In genomic region chr3:190345027-190345821, GRCh38 we compare ENCODE assay signal across 10 cellular contexts. TPM values are rescaled to one million over a fixed set of nuclear protein-coding genes. Genes with fewer than 3 reads are reported as not detected.
DNase-seq lines count a peak whose midpoint lies in the region; ATAC-seq, FAIRE-seq and TF ChIP-seq lines count a peak whose summit lies in the region.
"Had no signal": no experiment of that assay in that cellular context is flagged by ENCODE, and none has a peak within 500 bp of the region (broad histone marks: within the 10 kb centered on the region; RNA-seq: fewer than 3 reads in every experiment).

No MANE protein-coding gene starts in this region.

- H3K14ac ChIP-seq in mesenchymal stem cell (ENCODE audit: low read length in 2 of 2): no peak overlapping the region

- H2BK15ac ChIP-seq in mesenchymal stem cell (ENCODE audit: low read depth, poor library complexity, severe bottlenecking): no peak overlapping the region

- CTCF ChIA-PET in AG04450 (lab: Charles Lee): interaction anchor here (0.9 to 3.4 kb wide), 5 partner anchors 10 to 383 kb away, joined by 3 to 38 read pairs (median 10); partner anchors contain the start of gene CLDN1

- no peak overlapping the region for H4K8ac ChIP-seq in mesenchymal stem cell (ENCODE audit: low read length)

- H2BK5ac ChIP-seq in mesenchymal stem cell (ENCODE audit: low read depth, low read length, poor library complexity, severe bottlenecking): peak overlapping the region; percentile 80

- WGBS in mesenchymal stem cell: 0% methylated on average over 3 of the region's 4 CpGs

- FAIRE-seq in D721Med (lab: Jason Lieb, UNC): no peak

- H3K9me3 ChIP-seq in AG04450 (ENCODE audit: control insufficient read depth, insufficient read depth, low read length): peaks cover 5% of the 10 kb centered on the region; the same call in 1 of the 2 replicates
- H3K9me3 ChIP-seq in mesenchymal stem cell (ENCODE audit: control insufficient read depth, low read length): no peaks in the 10 kb centered on the region

- H3K27ac Mint-ChIP-seq in glutamatergic neuron (ENCODE audit: unreplicated experiment): no peak overlapping the region

- no peak overlapping the region for H3K4me3 Mint-ChIP-seq in glutamatergic neuron (ENCODE audit: unreplicated experiment)

- POLR2A ChIA-PET in AG04450 (lab: Yijun Ruan, JAX): interaction anchor here (1.1 kb wide), 1 partner anchor 168 kb away, joined by 3 read pairs; the partner anchor contains the start of gene IL1RAP

- ATAC-seq in GM18867 (IDR thresholded peaks at IDR 0.05; ENCODE audit: unreplicated experiment): no peak

- H2AK5ac ChIP-seq in mesenchymal stem cell (ENCODE audit: low read length, severe bottlenecking): no peak overlapping the region

- peak overlapping the region; percentile 26 for H3K4me2 ChIP-seq in mesenchymal stem cell (ENCODE audit: low read length, poor library complexity, severe bottlenecking)

- H3K79me1 ChIP-seq in mesenchymal stem cell (replicated peaks; ENCODE audit: low read length, poor library complexity, severe bottlenecking): peaks cover 3% of the 10 kb centered on the region

- peaks cover 2% of the 10 kb centered on the region for H3K4me1 ChIP-seq in mesenchymal stem cell (ENCODE audit: control insufficient read depth, insufficient read depth, low read depth, low read length)

- H3K36me3 ChIP-seq in mesenchymal stem cell (ENCODE audit: control insufficient read depth in 1 of 2, insufficient read depth in 2 of 2, low read depth in 1 of 2, low read length in 2 of 2): no peaks in the 10 kb centered on the region

- H2AFZ ChIP-seq in mesenchymal stem cell (ENCODE audit: low read depth, low read length): no peak overlapping the region

- TF ChIP-seq CTCF in AG04450 (IDR thresholded peaks at IDR 0.05; ENCODE audit: low read depth, low read length) (no peak), glutamatergic neuron (IDR thresholded peaks at IDR 0.05; ENCODE audit: partially characterized antibody, unreplicated experiment) (no peak), D721Med (IDR thresholded peaks at IDR 0.05; ENCODE audit: insufficient read depth, missing control alignments) (no peak)

- no peaks in the 10 kb centered on the region for H3K27me3 Mint-ChIP-seq in glutamatergic neuron (ENCODE audit: unreplicated experiment)

- H3K27me3 ChIP-seq in AG04450 (ENCODE audit: control insufficient read depth, insufficient read depth, low read length) (no peaks in the 10 kb centered on the region), mesenchymal stem cell (ENCODE audit: control insufficient read depth in 1 of 2, insufficient read depth in 1 of 2, low read length in 2 of 2) (no peaks in the 10 kb centered on the region)
- H3K27me3 ChIP-seq: dorsolateral prefrontal cortex had no signal

- H3K4me3 ChIP-seq in AG04450 (ENCODE audit: low read depth, low read length) (peak overlapping the region; percentile 38), mesenchymal stem cell (ENCODE audit: insufficient read depth in 1 of 2, low read depth in 1 of 2, low read length in 2 of 2) (no peak overlapping the region)
- H3K4me3 ChIP-seq: dorsolateral prefrontal cortex had no signal

- H2BK12ac ChIP-seq in mesenchymal stem cell (ENCODE audit: low read length in 2 of 2): peak overlapping the region in 1 of 2 experiments; percentile 80

- H3K27ac ChIP-seq in AG04450 (ENCODE audit: low read depth, low read length): peak overlapping the region; percentile 94
- H3K27ac ChIP-seq in mesenchymal stem cell (ENCODE audit: low read length, poor library complexity, severe bottlenecking): peak overlapping the region; percentile 95
- H3K27ac ChIP-seq: dorsolateral prefrontal cortex had no signal

- H3K36me3 Mint-ChIP-seq in glutamatergic neuron (ENCODE audit: unreplicated experiment): no peaks in the 10 kb centered on the region

- peak overlapping the region; percentile 54 for H2BK120ac ChIP-seq in mesenchymal stem cell (ENCODE audit: low read depth, low read length)

- peak; percentile 85 for DNase-seq in AG04450 (ENCODE audit: low read depth, low spot score)
- DNase-seq in NCI-H1048 (lab: John Stamatoyannopoulos, UW): peak; percentile 44
- DNase-seq in dermis blood vessel endothelial cell: peak; percentile 66
- DNase-seq in mesenchymal stem cell: peak; percentile 96
- no peak for DNase-seq in glutamatergic neuron
- no peak for DNase-seq in SKM-1 (lab: John Stamatoyannopoulos, UW; ENCODE audit: unreplicated experiment)
- DNase-seq in D721Med (ENCODE audit: insufficient read length, low spot score): no peak
- DNase-seq: dorsolateral prefrontal cortex, SHP77 had no signal

- H4K91ac ChIP-seq in mesenchymal stem cell (ENCODE audit: low read length): no peak overlapping the region

- H3K18ac ChIP-seq in mesenchymal stem cell (ENCODE audit: low read depth in 1 of 2, low read length in 2 of 2): no peak overlapping the region

- H3K4ac ChIP-seq in mesenchymal stem cell (ENCODE audit: low read depth in 1 of 2, low read length in 2 of 2): no peak overlapping the region

- H3K23ac ChIP-seq in mesenchymal stem cell (ENCODE audit: low read length in 2 of 2): no peak overlapping the region

- H3K4me1 Mint-ChIP-seq in glutamatergic neuron (ENCODE audit: low read depth, unreplicated experiment): no peaks in the 10 kb centered on the region

- no peaks in the 10 kb centered on the region for H3K9me3 Mint-ChIP-seq in glutamatergic neuron (ENCODE audit: unreplicated experiment)

- H3K9ac ChIP-seq in mesenchymal stem cell (ENCODE audit: low read length): peak overlapping the region; percentile 87

RNA-seq across cellular contexts. Expression of gene CLDN1, which starts 23.0 kb away (rescaled TPM):
- 9.6 and 9.8 TPM in 2 replicates for polyA plus RNA-seq in AG04450 (2011; rRNA removed)
- polyA minus RNA-seq in AG04450 (2011; rRNA and poly(A)+ RNA removed): 9.7 and 9.8 TPM in 2 replicates
- total RNA-seq in dermis blood vessel endothelial cell: 0.68 and 0.79 TPM in 2 replicates
- 13.4 TPM for polyA plus RNA-seq in mesenchymal stem cell (2013, experiment 1 of 2)
- 14.1 TPM for polyA plus RNA-seq in mesenchymal stem cell (2013, experiment 2 of 2)
- total RNA-seq in glutamatergic neuron (ENCODE audit: unreplicated experiment): not detected

RNA-seq across cellular contexts. Expression of gene CLDN16, which starts 42.7 kb away (rescaled TPM):
- polyA plus RNA-seq in AG04450 (2011; rRNA removed): 0.04 and 0.25 TPM in 2 replicates
- polyA minus RNA-seq in AG04450 (2011; rRNA and poly(A)+ RNA removed): not detected in 2 replicates
- total RNA-seq in dermis blood vessel endothelial cell (0.09 and 0.34 TPM in 2 replicates), glutamatergic neuron (ENCODE audit: unreplicated experiment) (not detected)
- 0.03 TPM for polyA plus RNA-seq in mesenchymal stem cell (2013, experiment 1 of 2)
- polyA plus RNA-seq in mesenchymal stem cell (2013, experiment 2 of 2): 0.10 TPM

Comparison
In these comparisons a context has a peak if more than half of its experiments do, and no peak if none do; other contexts are left out.
1. DNase-seq: peak in AG04450 (single experiment), NCI-H1048 (single experiment), dermis blood vessel endothelial cell (single experiment) and mesenchymal stem cell (single experiment); none in glutamatergic neuron (single experiment), SKM-1 (single experiment) and D721Med (single experiment).